ENCODE assay signal across 14 cellular contexts in the genomic region with DNA sequence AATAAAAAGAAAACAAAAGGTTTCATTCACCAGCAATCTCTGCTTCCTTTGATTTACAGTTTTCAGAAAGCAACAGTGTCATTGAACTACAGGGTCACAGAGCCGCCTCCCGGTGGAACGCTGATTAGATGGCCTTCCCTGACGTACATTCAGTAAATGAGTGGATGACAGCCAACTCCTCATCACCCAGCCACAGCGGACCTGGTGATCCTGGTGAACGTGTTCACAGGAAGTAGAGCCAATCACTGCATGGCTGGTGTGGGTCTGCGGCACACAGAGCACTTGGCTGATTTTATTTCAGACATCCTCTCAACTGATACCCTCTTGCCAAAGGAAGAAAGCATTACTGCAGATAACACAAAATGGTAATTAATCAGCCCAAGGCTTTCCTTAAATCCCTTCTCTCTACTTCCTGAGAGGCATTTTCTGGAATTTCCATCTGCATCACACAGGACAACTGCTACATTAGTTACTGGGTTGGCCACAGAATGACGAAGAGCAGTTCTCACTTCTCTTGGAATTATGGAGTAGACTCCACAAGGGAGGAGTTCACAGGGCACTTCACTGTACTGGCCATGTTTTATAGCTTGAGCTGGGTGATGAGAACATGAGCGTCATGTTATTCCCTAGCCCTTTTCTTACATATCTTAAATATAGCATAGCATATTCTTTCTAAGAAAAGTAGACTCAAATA.
DNase-seq lines count a peak whose midpoint lies in the region; ATAC-seq and TF ChIP-seq lines count a peak whose summit lies in the region.
"Had no signal": no experiment of that assay in that cellular context is flagged by ENCODE, and none has a peak within 500 bp of the region (broad histone marks: within the 10 kb centered on the region; RNA-seq: fewer than 3 reads in every experiment).

No MANE protein-coding gene starts in this region.

- H3K36me3 ChIP-seq in Peyer's patch (no peaks in the 10 kb centered on the region), liver (ENCODE audit: control insufficient read depth in 4 of 4, insufficient read depth in 3 of 4, low read depth in 1 of 4, low read length in 3 of 4) (no peaks in the 10 kb centered on the region)

- H3K4me1 ChIP-seq in Peyer's patch = no peaks in the 10 kb centered on the region
- H3K4me1 ChIP-seq in liver (ENCODE audit: control insufficient read depth in 4 of 4, insufficient read depth in 4 of 4, low read length in 3 of 4) = no peaks in the 10 kb centered on the region

- intact Hi-C loops in Right ventricle myocardium superior (cut with DNase I) = no loop called here

- 50% methylated on average over 9 of the region's 9 CpGs for WGBS in liver

- ATAC-seq in Right ventricle myocardium superior (ENCODE audit: poor library complexity) (peak; percentile 84), HG03159 (IDR thresholded peaks at IDR 0.05; ENCODE audit: unreplicated experiment) (no peak), HG03378 (IDR thresholded peaks at IDR 0.05; ENCODE audit: unreplicated experiment) (no peak)

- TF ChIP-seq CTCF in Peyer's patch (IDR thresholded peaks at IDR 0.05) = peak in 1 of 6 experiments; percentile 18
- TF ChIP-seq CTCF in liver (IDR thresholded peaks at IDR 0.05; ENCODE audit: low read depth, low read length, missing input control) = no peak

- in situ Hi-C loops in G401 (cut with HindIII; ENCODE audit: low sequenced_read_pairs) = no loop called here

- peak; percentile 72 for DNase-seq in A172 (ENCODE audit: low spot score)
- DNase-seq in Peyer's patch = peak in 2 of 3 donors; percentile 59 to 65
- DNase-seq in Right ventricle myocardium superior = peak; percentile 64
- no peak for DNase-seq in NCI-H524 treated with DMSO at 0.1 percent for 48 hours (lab: John Stamatoyannopoulos, UW)
- DNase-seq in G401 (ENCODE audit: low spot score) = no peak
- DNase-seq: C1 segment of cervical spinal cord; DMS79; effector memory CD4-positive, alpha-beta T cell; mesendoderm; NCI-H2107; NCI-H82 had no signal

- no peak overlapping the region for H3K9ac ChIP-seq in liver (ENCODE audit: low read depth in 1 of 2, low read length in 2 of 2)

- no peak for TF ChIP-seq RAD21 in liver (IDR thresholded peaks at IDR 0.05)

- H3K9me3 ChIP-seq in Peyer's patch (no peaks in the 10 kb centered on the region), liver (ENCODE audit: control insufficient read depth in 4 of 4, low read length in 3 of 4) (peaks cover 0 to 8% (median 2%) of the 10 kb centered on the region in 4 donors)

- TF ChIP-seq POLR2A in Peyer's patch (IDR thresholded peaks at IDR 0.05) = no peak

- H3K4me3 ChIP-seq in Peyer's patch = no peak overlapping the region
- H3K4me3 ChIP-seq in liver (ENCODE audit: low read depth in 1 of 3, low read length in 3 of 3) = no peak overlapping the region

- H3K27me3 ChIP-seq in Peyer's patch (no peaks in the 10 kb centered on the region), liver (ENCODE audit: control insufficient read depth in 4 of 4, insufficient read depth in 4 of 4, low read length in 3 of 4) (no peaks in the 10 kb centered on the region)

- H3K27ac ChIP-seq in Peyer's patch (no peak overlapping the region), liver (ENCODE audit: low read depth in 1 of 2, low read length in 2 of 2) (no peak overlapping the region)

TF ChIP-seq in liver, 16 proteins besides CTCF, POLR2A, EP300 and RAD21:
- peak; percentile 88 for TF ChIP-seq NR2F2 (IDR thresholded peaks at IDR 0.05)
- peak; percentile 13 for TF ChIP-seq SP1 (IDR thresholded peaks at IDR 0.05)
- TF ChIP-seq TAF1 (conservative IDR thresholded peaks at IDR 0.05) = no peak

Comparison
In these comparisons a context has a peak if more than half of its experiments do, and no peak if none do; other contexts are left out.
1. DNase-seq: peak in A172 (single experiment), Peyer's patch (2 of 3) and Right ventricle myocardium superior (single experiment); none in NCI-H524 treated with DMSO at 0.1 percent for 48 hours (single experiment) and G401 (single experiment).